In genomic region chr6:131950767-131951575, GRCh38 we compare ENCODE assay signal across 1 cellular context.
TF ChIP-seq lines count a peak whose summit lies in the region.

CCN2 (minus strand) TSS chr6:131951372; CDS start chr6:131951172, 200 bp downstream.

TF ChIP-seq in A549, 52 proteins besides CTCF, POLR2A, EP300 and RAD21 (continued from another document):
- no peak for TF ChIP-seq HMGXB4 (CRISPR knock-in tag; IDR thresholded peaks at IDR 0.05; ENCODE audit: borderline replicate concordance)
- TF ChIP-seq GATA3 (IDR thresholded peaks at IDR 0.05; ENCODE audit: borderline replicate concordance): peak; percentile 82
- TF ChIP-seq USF2 (IDR thresholded peaks at IDR 0.05): no peak
- TF ChIP-seq SMC3 (IDR thresholded peaks at IDR 0.05): no peak; the same call in 2 of the 3 replicates
- no peak for TF ChIP-seq RFX5 (IDR thresholded peaks at IDR 0.05)
- TF ChIP-seq ZSCAN20 (CRISPR knock-in tag; IDR thresholded peaks at IDR 0.05): no peak
- peak; percentile 71 for TF ChIP-seq PHF8 (IDR thresholded peaks at IDR 0.05; ENCODE audit: borderline replicate concordance, low read depth)
- TF ChIP-seq FOSB (CRISPR knock-in tag; IDR thresholded peaks at IDR 0.05): no peak
- TF ChIP-seq ZFP36 (IDR thresholded peaks at IDR 0.05; ENCODE audit: borderline replicate concordance, partially characterized antibody): no peak
- no peak for TF ChIP-seq SREBF2 (IDR thresholded peaks at IDR 0.05)
TF ChIP-seq in A549: peak in this region for 5.
